ENCODE assay signal across 21 cellular contexts in genomic region chr1:22189619-22190018, GRCh38. TPM values are rescaled to one million over a fixed set of nuclear protein-coding genes. Genes with fewer than 3 reads are reported as not detected.
DNase-seq lines count a peak whose midpoint lies in the region; ATAC-seq, FAIRE-seq and TF ChIP-seq lines count a peak whose summit lies in the region.
"Had no signal": no experiment of that assay in that cellular context is flagged by ENCODE, and none has a peak within 500 bp of the region (broad histone marks: within the 10 kb centered on the region; RNA-seq: fewer than 3 reads in every experiment).

No MANE protein-coding gene starts in this region.

- intact Hi-C loops in HepG2 (cut with micrococcal nuclease; ENCODE audit: unreplicated experiment): no loop called here
- intact Hi-C loops in right lobe of liver (cut with DNase I): no loop called here
- intact Hi-C loops in GM12878 (cut with micrococcal nuclease; ENCODE audit: unreplicated experiment): no loop called here
- intact Hi-C loops in spleen (cut with DNase I; ENCODE audit: low total_unique reads): no loop called here
- intact Hi-C loops in dorsolateral prefrontal cortex (cut with DNase I): no loop called here
- intact Hi-C loops in head of caudate nucleus (cut with DNase I): no loop called here

- RAD21 ChIA-PET in GM12878 (lab: Charles Lee; ENCODE audit: unreplicated experiment): no interaction called here

- H2AFZ ChIP-seq in HepG2 (ENCODE audit: low read length) (no peak overlapping the region), GM12878 (ENCODE audit: control insufficient read depth, low read depth, low read length) (no peak overlapping the region)

- TF ChIP-seq RAD21 in HepG2 (CRISPR knock-in tag; IDR thresholded peaks at IDR 0.05) (no peak), GM12878 (IDR thresholded peaks at IDR 0.05; ENCODE audit: insufficient read depth, low read depth, low read length) (no peak)

- DNase-seq in HepG2 (ENCODE audit: low spot score): no peak
- DNase-seq in right lobe of liver: no peak
- DNase-seq in GM12878 (ENCODE audit: low read depth, low spot score): no peak
- peak; percentile 1 for DNase-seq in spleen
- no peak for DNase-seq in activated CD8-positive, alpha-beta memory T cell treated with anti-CD3 and anti-CD28 coated beads, Interleukin-2, amount 50 U/mL, for 4 hours
- DNase-seq in dorsolateral prefrontal cortex: no peak
- no peak for DNase-seq in head of caudate nucleus
- DNase-seq: 8988T; C1 segment of cervical spinal cord; Calu3; CD4-positive, alpha-beta memory T cell; COR-L47; DND-41; H7; HCEC 1CT; HFFc6 had no signal

- H3K4me1 ChIP-seq in HepG2 (ENCODE audit: insufficient read depth, low read length) (no peaks in the 10 kb centered on the region), right lobe of liver (no peaks in the 10 kb centered on the region), HEK293 (ENCODE audit: control insufficient read depth, insufficient read depth, low read length) (no peaks in the 10 kb centered on the region), GM12878 (ENCODE audit: control insufficient read depth, insufficient read depth, low read length) (peaks cover 10% of the 10 kb centered on the region), spleen (no peaks in the 10 kb centered on the region)

- no peak overlapping the region for H3K27ac ChIP-seq in HepG2 (ENCODE audit: extremely low read length, insufficient read depth, low read length)
- H3K27ac ChIP-seq in right lobe of liver: no peak overlapping the region
- H3K27ac ChIP-seq in HEK293 (ENCODE audit: extremely low read depth, low read depth, low read length): no peak overlapping the region
- H3K27ac ChIP-seq in GM12878 (ENCODE audit: control insufficient read depth, insufficient read depth): no peak overlapping the region
- H3K27ac ChIP-seq in spleen: no peak overlapping the region
- no peak overlapping the region for H3K27ac ChIP-seq in dorsolateral prefrontal cortex

- H4K20me1 ChIP-seq in HepG2 (ENCODE audit: insufficient read depth, low read length) (no peaks in the 10 kb centered on the region), GM12878 (ENCODE audit: control insufficient read depth, insufficient read depth) (no peaks in the 10 kb centered on the region)

- H3K9me3 ChIP-seq in HepG2 (ENCODE audit: low read length) (no peaks in the 10 kb centered on the region), right lobe of liver (no peaks in the 10 kb centered on the region), HEK293 (ENCODE audit: control insufficient read depth, insufficient read depth, low read depth, low read length) (no peaks in the 10 kb centered on the region), GM12878 (replicated peaks; ENCODE audit: control insufficient read depth, insufficient read depth, low read length) (no peaks in the 10 kb centered on the region), spleen (no peaks in the 10 kb centered on the region)

- BruUV-seq in HepG2 (replicated peaks; lab: Mats Ljungman, UMichigan) (no TSS peak), GM12878 (replicated peaks; lab: Mats Ljungman, UMichigan) (no TSS peak)

- H3K9ac ChIP-seq in HepG2 (ENCODE audit: insufficient read depth, low read depth, low read length): no peak overlapping the region
- H3K9ac ChIP-seq in GM12878 (ENCODE audit: control insufficient read depth, insufficient read depth, low read length): no peak overlapping the region

- no peak overlapping the region for H3K4me3 ChIP-seq in HepG2 (replicated peaks in 1 of 3; ENCODE audit: insufficient read depth in 1 of 3, low read depth in 2 of 3, low read length in 3 of 3)
- H3K4me3 ChIP-seq in right lobe of liver: no peak overlapping the region
- H3K4me3 ChIP-seq in HEK293 (ENCODE audit: low read depth, low read length): no peak overlapping the region
- no peak overlapping the region for H3K4me3 ChIP-seq in GM12878
- no peak overlapping the region for H3K4me3 ChIP-seq in spleen
- H3K4me3 ChIP-seq in dorsolateral prefrontal cortex: no peak overlapping the region

- H3K36me3 ChIP-seq in HepG2 (replicated peaks in 1 of 2; ENCODE audit: control insufficient read depth in 1 of 2, insufficient read depth in 2 of 2, low read length in 2 of 2): no peaks in the 10 kb centered on the region
- no peaks in the 10 kb centered on the region for H3K36me3 ChIP-seq in right lobe of liver
- no peaks in the 10 kb centered on the region for H3K36me3 ChIP-seq in HEK293 (ENCODE audit: control insufficient read depth in 2 of 2, insufficient read depth in 1 of 2, low read length in 2 of 2)
- H3K36me3 ChIP-seq in GM12878 (ENCODE audit: control insufficient read depth in 2 of 2, insufficient read depth in 2 of 2, low read length in 1 of 2): no peaks in the 10 kb centered on the region
- H3K36me3 ChIP-seq in spleen: no peaks in the 10 kb centered on the region

- TF ChIP-seq POLR2A in HepG2 (IDR thresholded peaks at IDR 0.05; ENCODE audit: insufficient read depth in 1 of 2, low read depth in 2 of 2, low read length in 2 of 2) (no peak), right lobe of liver (IDR thresholded peaks at IDR 0.05) (no peak), GM12878 (IDR thresholded peaks at IDR 0.05; ENCODE audit: low read depth, low read length) (no peak), spleen (IDR thresholded peaks at IDR 0.05) (no peak)

- SMC1A ChIA-PET in GM12878 (lab: Charles Lee; ENCODE audit: uncharacterized antibody, unreplicated experiment): interaction anchor here (0.7 kb wide), 1 partner anchor 30 kb away, joined by 3 read pairs; no protein-coding TSS in a partner anchor

- H3K4me2 ChIP-seq in HepG2 (ENCODE audit: low read depth, low read length) (no peak overlapping the region), GM12878 (ENCODE audit: control insufficient read depth, insufficient read depth) (no peak overlapping the region)

- in situ Hi-C loops in HepG2 (cut with HindIII; ENCODE audit: extremely low pct_ligation_motif_present, low pct_unique_long_range_greater_than_20kb): no loop called here
- in situ Hi-C loops in GM12878 (cut with MboI): no loop called here

- POLR2A ChIA-PET in HepG2 (lab: Yijun Ruan, JAX) (no interaction called here), HEK293 (lab: Yijun Ruan, JAX) (no interaction called here), GM12878 (lab: Charles Lee) (no interaction called here)

- TF ChIP-seq CTCF in HepG2 (CRISPR knock-in tag; IDR thresholded peaks at IDR 0.05): no peak
- no peak for TF ChIP-seq CTCF in right lobe of liver (IDR thresholded peaks at IDR 0.05)
- no peak for TF ChIP-seq CTCF in HEK293 (tag by site-specific recombination; IDR thresholded peaks at IDR 0.05)
- no peak for TF ChIP-seq CTCF in GM12878 (IDR thresholded peaks at IDR 0.05 in 2 of 3, conservative IDR thresholded peaks at IDR 0.05 in 1 of 3; ENCODE audit: control insufficient read depth in 2 of 3, extremely low read depth in 1 of 3, insufficient read depth in 1 of 3, low read depth in 3 of 3, low read length in 3 of 3)
- no peak for TF ChIP-seq CTCF in spleen (IDR thresholded peaks at IDR 0.05 in 8 of 11, conservative IDR thresholded peaks at IDR 0.05 in 3 of 11)
- no peak for TF ChIP-seq CTCF in dorsolateral prefrontal cortex (IDR thresholded peaks at IDR 0.05 in 54 of 56, conservative IDR thresholded peaks at IDR 0.05 in 2 of 56; ENCODE audit: low read depth in 1 of 56, partially characterized antibody in 56 of 56)

- H3K79me2 ChIP-seq in HepG2 (ENCODE audit: insufficient read depth, low read length) (no peaks in the 10 kb centered on the region), GM12878 (ENCODE audit: control insufficient read depth, insufficient read depth, low read length) (no peaks in the 10 kb centered on the region)

- no peak for TF ChIP-seq EP300 in HepG2 (IDR thresholded peaks at IDR 0.05; ENCODE audit: low read depth in 2 of 2, low read length in 2 of 2)
- TF ChIP-seq EP300 in HepG2 (CRISPR knock-in tag; IDR thresholded peaks at IDR 0.05; ENCODE audit: borderline replicate concordance): no peak
- no peak for TF ChIP-seq EP300 in GM12878 (IDR thresholded peaks at IDR 0.05; ENCODE audit: borderline replicate concordance in 1 of 2, control insufficient read depth in 1 of 2, low read depth in 2 of 2, low read length in 2 of 2)

- H3K27me3 ChIP-seq in HepG2 (ENCODE audit: control insufficient read depth in 1 of 2, insufficient read depth in 2 of 2, low read length in 2 of 2) (peaks cover 3 to 39% of the 10 kb centered on the region in 2 experiments; a peak in 3 of 5 replicates), right lobe of liver (no peaks in the 10 kb centered on the region), GM12878 (replicated peaks in 1 of 2; ENCODE audit: control insufficient read depth in 2 of 2, insufficient read depth in 2 of 2, low read length in 1 of 2) (no peaks in the 10 kb centered on the region), spleen (replicated peaks in 1 of 7) (peaks cover 0 to 24% (median 0%) of the 10 kb centered on the region in 7 donors), dorsolateral prefrontal cortex (peaks cover 0 to 14% (median 0%) of the 10 kb centered on the region in 45 donors)

- no peak for FAIRE-seq in HepG2 (lab: Jason Lieb, UNC)
- FAIRE-seq in GM12878 (lab: Jason Lieb, UNC): no peak
- FAIRE-seq: G401.6, GM19239, H1 had no signal

- CTCF ChIA-PET in HepG2 (lab: Yijun Ruan, JAX; ENCODE audit: low intra/inter-chr PET ratio, low total read pairs) (no interaction called here), HEK293 (lab: Yijun Ruan, JAX) (no interaction called here), GM12878 (lab: Yijun Ruan, JAX) (no interaction called here)

- WGBS in HepG2 (ENCODE audit: low lambda C conversion rate): 4% methylated on average over 4 of the region's 4 CpGs
- 46% methylated on average over 4 of the region's 4 CpGs for WGBS in right lobe of liver (ENCODE audit: insufficient coverage, low coverage, low lambda C conversion rate, missing lambda C conversion rate)
- 16% methylated on average over 4 of the region's 4 CpGs for WGBS in GM12878 (ENCODE audit: insufficient coverage, insufficient replicate concordance, low lambda C conversion rate, missing lambda C conversion rate)
- WGBS in spleen, 5 donors: 76 to 87% (median 83%) methylated on average over 3 to 4 of the region's 4 CpGs

- ATAC-seq in HepG2 (no peak), right lobe of liver (no peak), GM12878 (no peak)

RNA-seq across cellular contexts. Expression of gene WNT4, which starts 46.7 kb away (rescaled TPM):
- total RNA-seq in HepG2 (2016; rRNA removed; fragmentation: Illumina TruSeq; extraction: Trizol) (not detected in 2 replicates), right lobe of liver (under 1 TPM in 4 of 6 experiments, not detected in 2; 0.06 to 0.46 (median 0.21) TPM), GM12878 (2014; rRNA removed) (under 0.01 TPM in 1 of 2 replicates, not detected in the other), GM12878 (2014; rRNA removed; fragmentation: Illumina TruSeq; extraction: Trizol) (not detected in 2 replicates), GM12878 (2021) (not detected in 2 replicates), spleen (under 1 TPM in 6 of 7 donors, not detected in 1; 0.07 to 0.47 (median 0.20) TPM), dorsolateral prefrontal cortex (1 to 10 TPM in 98 of 120 experiments, under 1 TPM in 22; 0.50 to 4.2 (median 1.5) TPM)
- total RNA-seq in HepG2 (2016; cell fraction: cytosol; rRNA removed; fragmentation: Illumina TruSeq; extraction: Trizol; ENCODE audit: low read depth): not detected in 2 replicates
- total RNA-seq in HepG2 (2016; cell fraction: insoluble cytoplasmic fraction; rRNA removed; fragmentation: Illumina TruSeq; extraction: Trizol): not detected in 2 replicates
- total RNA-seq in HepG2 (2016; cell fraction: membrane; rRNA removed; fragmentation: Illumina TruSeq; extraction: Trizol): not detected in 2 replicates
- total RNA-seq in HepG2 (2016; cell fraction: nucleus; rRNA removed; fragmentation: Illumina TruSeq; extraction: Trizol): not detected in 2 replicates
- polyA plus RNA-seq in HepG2 (2011; rRNA removed) (not detected in 2 replicates), GM12878 (2011; rRNA removed) (0.01 TPM in 1 of 2 replicates, not detected in the other), GM12878 (2014; fragmentation: Illumina TruSeq; extraction: Trizol) (not detected in 2 replicates), GM12878 (2014; fragmentation: Nextera tagmentation; extraction: Ambion mirVana) (not detected), GM12878 (2014; rRNA removed) (0.27 TPM in 1 of 2 replicates, not detected in the other), GM12878 (2016; fragmentation: Nextera tagmentation; extraction: Ambion mirVana) (not detected), spleen (under 1 TPM; 0.08 to 0.16 (median 0.11) TPM)
- not detected in 2 replicates for polyA plus RNA-seq in HepG2 (2011; cell fraction: cytosol; rRNA removed)
- not detected in 2 replicates for polyA plus RNA-seq in HepG2 (2011; cell fraction: nucleus; rRNA removed)
- polyA plus RNA-seq in HepG2 (2012): 0.05 and 0.11 TPM in 2 replicates
- not detected in 2 replicates for polyA plus RNA-seq in HepG2 (2016; cell fraction: cytosol; fragmentation: Illumina TruSeq; extraction: Trizol; ENCODE audit: low read depth)
- not detected in 2 replicates for polyA plus RNA-seq in HepG2 (2016; cell fraction: insoluble cytoplasmic fraction; fragmentation: Illumina TruSeq; extraction: Trizol; ENCODE audit: low read depth)
- polyA plus RNA-seq in HepG2 (2016; cell fraction: membrane; fragmentation: Illumina TruSeq; extraction: Trizol; ENCODE audit: low read depth): not detected in 2 replicates
- polyA plus RNA-seq in HepG2 (2016; cell fraction: nucleus; fragmentation: Illumina TruSeq; extraction: Trizol; ENCODE audit: insufficient read depth, low read depth): not detected in 2 replicates
- 0.12 TPM in 1 of 2 replicates, not detected in the other for polyA minus RNA-seq in HepG2 (2011; rRNA and poly(A)+ RNA removed; ENCODE audit: low replicate concordance)
- not detected in 2 replicates for polyA minus RNA-seq in HepG2 (2011; cell fraction: cytosol; rRNA and poly(A)+ RNA removed)
- not detected in 2 replicates for polyA minus RNA-seq in HepG2 (2011; cell fraction: nucleus; rRNA and poly(A)+ RNA removed)
- 0.20 and 0.21 TPM in 2 replicates for total RNA-seq in GM12878 (2013; cell fraction: nucleolus; rRNA removed)
- polyA plus RNA-seq in GM12878 (2011; ENCODE audit: low read depth): 0.09 TPM
- 0.03 TPM in 1 of 2 replicates, not detected in the other for polyA plus RNA-seq in GM12878 (2011; cell fraction: cytosol; rRNA removed)
- not detected in 2 replicates for polyA plus RNA-seq in GM12878 (2011; cell fraction: nucleus; rRNA removed)
- polyA plus RNA-seq in GM12878 (2012): 0.15 and 0.25 TPM in 2 replicates
- polyA minus RNA-seq in GM12878 (2011; rRNA and poly(A)+ RNA removed): 0.05 TPM in 1 of 2 replicates, not detected in the other
- polyA minus RNA-seq in GM12878 (2011; cell fraction: cytosol; rRNA and poly(A)+ RNA removed): not detected in 2 replicates
- not detected in 2 replicates for polyA minus RNA-seq in GM12878 (2011; cell fraction: nucleus; rRNA and poly(A)+ RNA removed)
- total RNA-seq: A673; CD4-positive, alpha-beta memory T cell; HFFc6 had no signal

Comparison
In these comparisons a context has a peak if more than half of its experiments do, and no peak if none do; other contexts are left out.
1. Of the 63 proteins assayed by ChIP-seq in both HepG2 and HEK293: peak only in HepG2: ZNF629; only in HEK293: none; in both: none; in neither: 61; mixed calls (peak in some experiments, not most) for 1.